ENCODE assay signal across 16 cellular contexts in the genomic region with DNA sequence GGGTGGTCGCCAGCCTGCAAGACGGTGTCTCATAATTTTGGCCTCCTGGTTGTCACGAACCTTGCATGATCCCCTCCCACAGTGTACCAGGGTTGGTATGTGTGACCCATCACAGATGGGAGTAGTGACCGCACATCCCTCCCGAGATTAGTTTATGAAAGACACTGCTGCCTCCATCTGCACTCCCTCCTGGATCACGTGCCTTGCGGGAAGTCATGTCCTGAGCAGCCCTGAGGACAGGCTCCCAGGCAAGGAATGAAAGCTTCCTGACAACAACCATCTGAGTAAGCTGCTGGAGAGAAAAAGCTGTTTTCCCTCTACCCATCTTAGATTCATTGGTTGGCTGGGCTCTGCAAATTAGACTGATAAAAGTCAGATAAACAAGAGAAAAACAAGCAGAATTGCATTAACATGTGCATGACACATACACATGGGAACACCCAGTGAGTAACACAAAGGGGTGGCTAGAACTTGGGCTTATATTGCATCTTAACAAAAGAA. TPM values are rescaled to one million over a fixed set of nuclear protein-coding genes. Genes with fewer than 3 reads are reported as not detected.
DNase-seq lines count a peak whose midpoint lies in the region; ATAC-seq and TF ChIP-seq lines count a peak whose summit lies in the region.
"Had no signal": no experiment of that assay in that cellular context is flagged by ENCODE, and none has a peak within 500 bp of the region (broad histone marks: within the 10 kb centered on the region; RNA-seq: fewer than 3 reads in every experiment).

No MANE protein-coding gene starts in this region.

- H2AFZ ChIP-seq in PC-3 (ENCODE audit: low read length), result no peak overlapping the region

- no peaks in the 10 kb centered on the region for H3K9me3 ChIP-seq in PC-3 (ENCODE audit: low read length)
- H3K9me3 ChIP-seq in lower lobe of right lung, result no peaks in the 10 kb centered on the region
- no peaks in the 10 kb centered on the region for H3K9me3 ChIP-seq in ascending aorta
- H3K9me3 ChIP-seq: HAP-1, Peyer's patch had no signal

- no peaks in the 10 kb centered on the region for H3K36me3 Mint-ChIP-seq in activated T-cell treated with anti-CD3 and anti-CD28 coated beads, Interleukin-2, amount 50 U/mL, for 72 hours (ENCODE audit: insufficient read depth in 2 of 2)

- no peak for TF ChIP-seq POLR2A in erythroblast (IDR thresholded peaks at IDR 0.05; ENCODE audit: low read length)

- H3K27ac Mint-ChIP-seq in activated T-cell treated with anti-CD3 and anti-CD28 coated beads, Interleukin-2, amount 50 U/mL, for 72 hours, result no peak overlapping the region
- H3K27ac Mint-ChIP-seq: effector memory CD8-positive, alpha-beta T cell; stimulated activated naive CD8-positive, alpha-beta T cell treated with anti-CD3 and anti-CD28 coated beads, Interleukin-15, amount 100 ng/mL, for 72 hours had no signal

- H3K4me1 ChIP-seq in PC-3 (ENCODE audit: insufficient read depth, low read length) (no peaks in the 10 kb centered on the region), lower lobe of right lung (no peaks in the 10 kb centered on the region), ascending aorta (peaks cover 0 to 12% of the 10 kb centered on the region in 2 donors)
- H3K4me1 ChIP-seq: HAP-1 had no signal

- H3K4me3 ChIP-seq in PC-3 (ENCODE audit: low read length) (no peak overlapping the region), epithelial cell of esophagus (ENCODE audit: low read length) (no peak overlapping the region), lower lobe of right lung (no peak overlapping the region), ascending aorta (no peak overlapping the region)
- H3K4me3 ChIP-seq: HAP-1, Peyer's patch had no signal

- H3K4me3 Mint-ChIP-seq in activated T-cell treated with anti-CD3 and anti-CD28 coated beads, Interleukin-2, amount 50 U/mL, for 72 hours, result no peak overlapping the region
- H3K4me3 Mint-ChIP-seq: effector memory CD8-positive, alpha-beta T cell; stimulated activated naive CD8-positive, alpha-beta T cell treated with anti-CD3 and anti-CD28 coated beads, Interleukin-15, amount 100 ng/mL, for 72 hours had no signal

- no peaks in the 10 kb centered on the region for H4K20me1 ChIP-seq in PC-3 (ENCODE audit: low read length)

- intact Hi-C loops in PC-3 (cut with micrococcal nuclease), result no loop called here
- intact Hi-C loops in lower lobe of right lung (cut with DNase I), result no loop called here
- intact Hi-C loops in ascending aorta (cut with DNase I), result no loop called here

- TF ChIP-seq CTCF in PC-3 (conservative IDR thresholded peaks at IDR 0.05; ENCODE audit: low read depth, low read length) (no peak), epithelial cell of esophagus (IDR thresholded peaks at IDR 0.05; ENCODE audit: insufficient read depth, low read depth, low read length, missing control alignments) (no peak), lower lobe of right lung (IDR thresholded peaks at IDR 0.05) (no peak), ascending aorta (IDR thresholded peaks at IDR 0.05) (no peak)

- DNase-seq in PC-3 (peak; percentile 23), epithelial cell of esophagus (ENCODE audit: low read depth) (peak; percentile 78), lower lobe of right lung (no peak), ureter (ENCODE audit: low spot score) (peak; percentile 73), ascending aorta (ENCODE audit: low spot score in 2 of 2) (no peak), erythroblast (lab: John Stamatoyannopoulos, UW) (no peak)
- no peak for DNase-seq in activated CD4-positive, CD25-positive, alpha-beta regulatory T cell (lab: John Stamatoyannopoulos, UW)
- DNase-seq in activated T-cell treated with anti-CD3 and anti-CD28 coated beads, Interleukin-2, amount 50 U/mL, for 72 hours, result no peak
- DNase-seq: activated CD4-positive, CD25-positive, alpha-beta regulatory T cell treated with anti-CD3 and anti-CD28 coated beads, Interleukin-2, amount 50 U/mL, for 72 hours; activated gamma-delta T cell; effector memory CD8-positive, alpha-beta T cell; NCI-H146; stimulated activated naive CD8-positive, alpha-beta T cell treated with anti-CD3 and anti-CD28 coated beads, Interleukin-15, amount 100 ng/mL, for 72 hours had no signal

- H3K4me2 ChIP-seq in PC-3 (ENCODE audit: low read length), result no peak overlapping the region

- no TSS peak for BruUV-seq in PC-3 (replicated peaks; lab: Mats Ljungman, UMichigan)

- POLR2A ChIA-PET in PC-3 (lab: Charles Lee; ENCODE audit: unreplicated experiment), result no interaction called here

- H3K4me1 Mint-ChIP-seq in activated T-cell treated with anti-CD3 and anti-CD28 coated beads, Interleukin-2, amount 50 U/mL, for 72 hours (ENCODE audit: low read depth), result no peaks in the 10 kb centered on the region
- H3K4me1 Mint-ChIP-seq: stimulated activated naive CD8-positive, alpha-beta T cell treated with anti-CD3 and anti-CD28 coated beads, Interleukin-15, amount 100 ng/mL, for 72 hours had no signal

- no peaks in the 10 kb centered on the region for H3K9me3 Mint-ChIP-seq in activated T-cell treated with anti-CD3 and anti-CD28 coated beads, Interleukin-2, amount 50 U/mL, for 72 hours
- H3K9me3 Mint-ChIP-seq: effector memory CD8-positive, alpha-beta T cell; stimulated activated naive CD8-positive, alpha-beta T cell treated with anti-CD3 and anti-CD28 coated beads, Interleukin-15, amount 100 ng/mL, for 72 hours had no signal

- H3K27ac ChIP-seq in PC-3 (ENCODE audit: low read length) (no peak overlapping the region), lower lobe of right lung (no peak overlapping the region), ascending aorta (no peak overlapping the region)
- H3K27ac ChIP-seq: HL-60 had no signal

- no peak overlapping the region for H3K9ac ChIP-seq in PC-3 (ENCODE audit: low read length)

- H3F3A ChIP-seq in PC-3 (ENCODE audit: low read length, unreplicated experiment), result no peaks in the 10 kb centered on the region

- CTCF ChIA-PET in PC-3 (lab: Charles Lee), result no interaction called here

- H3K9me2 ChIP-seq in PC-3 (replicated peaks; ENCODE audit: low read length), result no peaks in the 10 kb centered on the region

- H3K79me2 ChIP-seq in PC-3 (ENCODE audit: low read length), result no peaks in the 10 kb centered on the region

- ATAC-seq in PC-3 (no peak), lower lobe of right lung (peak; percentile 31 to 66)
- no peak for ATAC-seq in activated T-cell treated with anti-CD3 and anti-CD28 coated beads, Interleukin-2, amount 50 U/mL, for 72 hours (replicated peaks in 1 of 2)
- ATAC-seq: effector memory CD8-positive, alpha-beta T cell; stimulated activated naive CD8-positive, alpha-beta T cell treated with anti-CD3 and anti-CD28 coated beads, Interleukin-15, amount 100 ng/mL, for 72 hours had no signal

- H3K27me3 ChIP-seq in PC-3 (ENCODE audit: low read length) (no peaks in the 10 kb centered on the region), lower lobe of right lung (ENCODE audit: low read depth) (no peaks in the 10 kb centered on the region), ascending aorta (no peaks in the 10 kb centered on the region)
- H3K27me3 ChIP-seq: Peyer's patch had no signal

- H3K27me3 Mint-ChIP-seq in activated T-cell treated with anti-CD3 and anti-CD28 coated beads, Interleukin-2, amount 50 U/mL, for 72 hours (ENCODE audit: low read depth), result peaks cover 14% of the 10 kb centered on the region

- H3K36me3 ChIP-seq in PC-3 (ENCODE audit: low read depth, low read length), result no peaks in the 10 kb centered on the region
- H3K36me3 ChIP-seq in lower lobe of right lung, result no peaks in the 10 kb centered on the region
- no peaks in the 10 kb centered on the region for H3K36me3 ChIP-seq in ascending aorta
- H3K36me3 ChIP-seq: HAP-1, Peyer's patch had no signal

RNA-seq across cellular contexts. Expression of a gene that starts 14.4 kb away (rescaled TPM):
- total RNA-seq in PC-3 (2014; rRNA removed) (0.17 TPM in 1 of 2 replicates, not detected in the other), lower lobe of right lung (5.6 TPM), ureter (14.7 TPM), ascending aorta (4.6 TPM)
- not detected for total RNA-seq in activated T-cell treated with anti-CD3 and anti-CD28 coated beads, Interleukin-2, amount 50 U/mL, for 72 hours

Comparison
In these comparisons a context has a peak if more than half of its experiments do, and no peak if none do; other contexts are left out.
1. ATAC-seq: peak in lower lobe of right lung (2 of 2); none in PC-3 (single experiment) and activated T-cell treated with anti-CD3 and anti-CD28 coated beads, Interleukin-2, amount 50 U/mL, for 72 hours (0 of 2).
2. DNase-seq: peak in PC-3 (single experiment), epithelial cell of esophagus (single experiment) and ureter (single experiment); none in lower lobe of right lung (single experiment), ascending aorta (0 of 2), erythroblast (0 of 2), activated CD4-positive, CD25-positive, alpha-beta regulatory T cell (0 of 4) and activated T-cell treated with anti-CD3 and anti-CD28 coated beads, Interleukin-2, amount 50 U/mL, for 72 hours (0 of 2).